In the genomic region with DNA sequence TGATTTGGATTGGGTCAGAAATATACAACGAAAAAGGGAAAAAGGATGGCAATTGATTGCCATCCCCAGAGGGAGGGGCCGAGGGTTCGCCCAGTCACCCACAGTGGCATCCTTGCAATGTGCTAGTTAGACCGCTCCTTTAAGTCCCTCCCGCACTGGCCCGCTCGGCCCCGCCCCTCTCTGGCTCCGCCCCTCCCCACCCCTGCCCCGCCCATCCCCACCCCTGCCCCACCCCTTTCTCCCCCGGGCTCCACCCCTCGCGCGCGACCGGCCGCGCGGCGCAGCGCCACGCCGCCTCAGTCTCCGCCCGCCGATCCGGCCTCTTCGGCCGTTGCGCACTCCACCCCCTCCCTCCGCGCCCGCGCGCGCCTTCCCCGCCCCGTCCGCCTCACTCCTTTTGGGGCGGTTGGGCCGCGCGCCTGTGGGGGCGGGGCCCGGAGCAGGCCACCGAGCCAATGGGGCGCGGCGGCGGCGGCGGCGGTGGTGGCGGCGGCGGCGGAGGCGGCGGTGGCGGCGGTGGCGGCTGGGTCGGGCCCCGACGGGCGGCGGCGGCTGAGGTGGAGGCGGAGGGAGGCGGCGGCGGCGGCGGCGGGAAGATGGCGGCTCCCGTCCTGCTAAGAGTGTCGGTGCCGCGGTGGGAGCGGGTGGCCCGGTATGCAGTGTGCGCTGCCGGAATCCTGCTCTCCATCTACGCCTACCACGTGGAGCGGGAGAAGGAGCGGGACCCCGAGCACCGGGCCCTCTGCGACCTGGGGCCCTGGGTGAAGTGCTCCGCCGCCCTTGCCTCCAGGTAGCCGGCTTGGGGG, we compare ENCODE assay signal across 8 cellular contexts. TPM values are rescaled to one million over a fixed set of nuclear protein-coding genes. Genes with fewer than 3 reads are reported as not detected.
DNase-seq lines count a peak whose midpoint lies in the region; ATAC-seq and TF ChIP-seq lines count a peak whose summit lies in the region.

TSS of gene VKORC1L1 (plus strand) at position 299 of the 806 bp plus-strand sequence. CDS start at position 597, 298 bp downstream.

- WGBS in suprapubic skin, result under 1% methylated on average over 11 of the region's 94 CpGs

- DNase-seq in GM10248 (ENCODE audit: extremely low spot score), result peak; percentile 93
- DNase-seq in NCI-H1092 (lab: John Stamatoyannopoulos, UW), result peak; percentile 92
- peak; percentile 89 for DNase-seq in SKM-1 treated with dmso at 0.1 percent for 144 hours (lab: John Stamatoyannopoulos, UW; ENCODE audit: unreplicated experiment)
- peak; percentile 96 for DNase-seq in activated naive CD4-positive, alpha-beta T cell treated with anti-CD3 and anti-CD28 coated beads, Interleukin-2, amount 50 U/mL, for 72 hours (ENCODE audit: low spot score in 2 of 2)
- DNase-seq in glomerular visceral epithelial cell (ENCODE audit: extremely low spot score), result peak; percentile 95
- DNase-seq in omental fat pad (ENCODE audit: low spot score), result peak; percentile 65
- peak; percentile 94 to 95 for DNase-seq in suprapubic skin (ENCODE audit: low spot score in 2 of 2)

- POLR2A ChIA-PET in GM10248 (lab: Yijun Ruan, JAX), result no interaction called here

- peak in 1 of 2 donors; percentile 29 for TF ChIP-seq POLR2A in suprapubic skin (IDR thresholded peaks at IDR 0.05)

- H3K9me3 ChIP-seq in suprapubic skin, result no peaks in the 10 kb centered on the region

- no peak for TF ChIP-seq CTCF in GM10248 (IDR thresholded peaks at IDR 0.05; ENCODE audit: control extremely low read depth, extremely low read depth, low read depth, missing control alignments)
- no peak for TF ChIP-seq CTCF in omental fat pad (IDR thresholded peaks at IDR 0.05)
- no peak for TF ChIP-seq CTCF in suprapubic skin (IDR thresholded peaks at IDR 0.05)

- H3K27ac ChIP-seq in suprapubic skin, result peak within 1 kb of the TSS; percentile 82

- no peaks in the 10 kb centered on the region for H3K36me3 ChIP-seq in suprapubic skin

- H3K27me3 ChIP-seq in suprapubic skin, result no peaks in the 10 kb centered on the region

- peak within 1 kb of the TSS; percentile 79 for H3K4me3 ChIP-seq in suprapubic skin

- peaks cover 12% of the 10 kb centered on the region for H3K4me1 ChIP-seq in suprapubic skin

- no peak for TF ChIP-seq EP300 in suprapubic skin (IDR thresholded peaks at IDR 0.05)

- H3K27ac Mint-ChIP-seq in activated naive CD4-positive, alpha-beta T cell treated with anti-CD3 and anti-CD28 coated beads, Interleukin-2, amount 50 U/mL, for 72 hours, result no peak within 1 kb of the TSS

- no peaks in the 10 kb centered on the region for H3K9me3 Mint-ChIP-seq in activated naive CD4-positive, alpha-beta T cell treated with anti-CD3 and anti-CD28 coated beads, Interleukin-2, amount 50 U/mL, for 72 hours

- no peaks in the 10 kb centered on the region for H3K36me3 Mint-ChIP-seq in activated naive CD4-positive, alpha-beta T cell treated with anti-CD3 and anti-CD28 coated beads, Interleukin-2, amount 50 U/mL, for 72 hours

- CTCF ChIA-PET in GM10248 (lab: Yijun Ruan, JAX), result no interaction called here

- ATAC-seq in HG02610 (IDR thresholded peaks at IDR 0.05; ENCODE audit: unreplicated experiment) (peak; percentile 92), omental fat pad (ENCODE audit: low FRiP score) (peak; percentile 99)
- peak; percentile 92 to 97 for ATAC-seq in activated naive CD4-positive, alpha-beta T cell treated with anti-CD3 and anti-CD28 coated beads, Interleukin-2, amount 50 U/mL, for 72 hours

RNA-seq across cellular contexts. Expression of gene VKORC1L1, which starts in this region (rescaled TPM):
- total RNA-seq in activated naive CD4-positive, alpha-beta T cell treated with anti-CD3 and anti-CD28 coated beads, Interleukin-2, amount 50 U/mL, for 72 hours, result 10 to 100 TPM; 12.0 to 13.6 TPM
- 100 to 1,000 TPM in 1 of 4 donors, 10 to 100 TPM in 3; 32.5 to 123 (median 51.5) TPM for total RNA-seq in omental fat pad
- 10 to 100 TPM; 21.5 to 27.6 (median 24.2) TPM for total RNA-seq in suprapubic skin

Comparison
In these comparisons a context has a peak if more than half of its experiments do, and no peak if none do; other contexts are left out.
1. Peak in every context shown above with its lines: DNase-seq, ATAC-seq, H3K4me3 ChIP-seq and H3K27ac ChIP-seq.